Comparison of ENCODE assay signal across 13 cellular contexts in genomic region chr5:38672059-38672791, GRCh38.
DNase-seq lines count a peak whose midpoint lies in the region; ATAC-seq and TF ChIP-seq lines count a peak whose summit lies in the region.
"Had no signal": no experiment of that assay in that cellular context is flagged by ENCODE, and none has a peak within 500 bp of the region (broad histone marks: within the 10 kb centered on the region; RNA-seq: fewer than 3 reads in every experiment).

No MANE protein-coding gene starts in this region.

- no peak overlapping the region for H3K27ac ChIP-seq in upper lobe of left lung
- H3K27ac ChIP-seq: heart left ventricle, psoas muscle had no signal

- no peak for ATAC-seq in upper lobe of left lung (ENCODE audit: low FRiP score in 2 of 2)
- ATAC-seq: heart left ventricle, psoas muscle had no signal

- H3K27me3 ChIP-seq in upper lobe of left lung, result no peaks in the 10 kb centered on the region
- H3K27me3 ChIP-seq: heart left ventricle had no signal

- WGBS in upper lobe of left lung, 2 donors, result 74 to 80% methylated on average over 5 of the region's 5 CpGs

- H3K4me1 ChIP-seq in upper lobe of left lung, result peaks cover 0 to 5% (median 2%) of the 10 kb centered on the region in 4 donors
- H3K4me1 ChIP-seq: psoas muscle had no signal

- no peaks in the 10 kb centered on the region for H3K9me3 ChIP-seq in upper lobe of left lung
- H3K9me3 ChIP-seq: psoas muscle had no signal

- H3K4me3 ChIP-seq in upper lobe of left lung, result no peak overlapping the region
- H3K4me3 ChIP-seq: heart left ventricle, psoas muscle had no signal

- TF ChIP-seq POLR2A in upper lobe of left lung (IDR thresholded peaks at IDR 0.05), result no peak

- H3K36me3 ChIP-seq in upper lobe of left lung, result no peaks in the 10 kb centered on the region
- H3K36me3 ChIP-seq: heart left ventricle had no signal

- DNase-seq in A172 (ENCODE audit: low spot score), result peak; percentile 27
- DNase-seq in H4 (ENCODE audit: low spot score), result peak; percentile 63
- peak; percentile 73 for DNase-seq in SK-N-DZ (ENCODE audit: low spot score)
- peak; percentile 17 for DNase-seq in hepatic stellate cell (ENCODE audit: low spot score)
- DNase-seq in upper lobe of left lung, result no peak
- DNase-seq in C1 segment of cervical spinal cord (lab: John Stamatoyannopoulos, UW), result no peak
- no peak for DNase-seq in NCI-H1930 (lab: John Stamatoyannopoulos, UW)
- DNase-seq in RKO (ENCODE audit: low spot score), result no peak
- DNase-seq: activated gamma-delta T cell treated with Interleukin-2 at 50 U/mL for 16 hours, H7, heart left ventricle, NCI-H774, psoas muscle had no signal

- no peak for TF ChIP-seq CTCF in upper lobe of left lung (IDR thresholded peaks at IDR 0.05)

- TF ChIP-seq EP300 in upper lobe of left lung (IDR thresholded peaks at IDR 0.05), result no peak

Comparison
In these comparisons a context has a peak if more than half of its experiments do, and no peak if none do; other contexts are left out.
1. DNase-seq: peak in A172 (single experiment), H4 (single experiment), SK-N-DZ (single experiment) and hepatic stellate cell (single experiment); none in upper lobe of left lung (0 of 2), C1 segment of cervical spinal cord (0 of 14), NCI-H1930 (0 of 2) and RKO (single experiment).